ENCODE assay signal across 13 cellular contexts in the genomic region with DNA sequence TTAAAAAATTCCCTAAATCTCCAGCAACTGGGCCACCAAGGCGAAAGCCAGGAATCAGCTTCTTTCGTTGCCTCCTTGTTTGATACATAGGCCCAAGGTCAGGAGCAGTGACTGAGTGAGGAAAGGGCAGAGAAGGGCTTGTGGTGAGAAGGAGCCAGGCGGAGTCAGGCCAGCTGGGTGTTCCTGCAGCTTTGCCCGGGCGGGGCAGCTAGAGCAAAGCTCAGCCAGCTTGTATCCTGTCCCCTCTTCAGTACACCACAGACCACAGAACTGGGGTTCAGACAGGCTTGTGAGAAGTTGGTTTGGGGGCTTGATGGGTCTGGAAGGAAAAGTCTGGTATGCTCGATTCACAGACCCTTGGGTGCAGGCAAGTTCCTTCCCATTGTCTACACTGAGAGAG. TPM values are rescaled to one million over a fixed set of nuclear protein-coding genes. Genes with fewer than 3 reads are reported as not detected.
DNase-seq lines count a peak whose midpoint lies in the region; ATAC-seq and TF ChIP-seq lines count a peak whose summit lies in the region.
"Had no signal": no experiment of that assay in that cellular context is flagged by ENCODE, and none has a peak within 500 bp of the region (broad histone marks: within the 10 kb centered on the region; RNA-seq: fewer than 3 reads in every experiment).

No MANE protein-coding gene starts in this region.

- H3K4me1 ChIP-seq in DND-41 (ENCODE audit: insufficient read depth, low read length) (peaks cover 26% of the 10 kb centered on the region), OCI-LY7 (ENCODE audit: insufficient read depth, low read length, poor library complexity, severe bottlenecking) (peaks cover 43% of the 10 kb centered on the region), mucosa of descending colon (ENCODE audit: low read depth) (no peaks in the 10 kb centered on the region)

- CTCF ChIA-PET in OCI-LY7 (lab: Charles Lee; ENCODE audit: unreplicated experiment): no interaction called here

- no peak overlapping the region for H3K9ac ChIP-seq in DND-41 (ENCODE audit: low read depth, low read length)

- H4K20me1 ChIP-seq in DND-41 (ENCODE audit: insufficient read depth, low read length) (no peaks in the 10 kb centered on the region), OCI-LY7 (ENCODE audit: insufficient read depth, low read length) (no peaks in the 10 kb centered on the region)

- intact Hi-C loops in OCI-LY7 (cut with micrococcal nuclease; ENCODE audit: unreplicated experiment): no loop called here
- intact Hi-C loops in mucosa of descending colon (cut with DNase I, micrococcal nuclease): no loop called here

- H3K27ac ChIP-seq in DND-41 (ENCODE audit: low read length): peak overlapping the region; percentile 43; the same call in 1 of the 2 replicates
- H3K27ac ChIP-seq in OCI-LY7 (ENCODE audit: low read depth, low read length, poor library complexity, severe bottlenecking): no peak overlapping the region
- H3K27ac ChIP-seq: epithelial cell of prostate had no signal

- TF ChIP-seq CTCF in DND-41 (IDR thresholded peaks at IDR 0.05; ENCODE audit: borderline replicate concordance, extremely low read depth, low read length, poor library complexity, severe bottlenecking): no peak
- no peak for TF ChIP-seq CTCF in GM20000 (IDR thresholded peaks at IDR 0.05; ENCODE audit: extremely low read depth, missing control alignments)
- TF ChIP-seq CTCF in OCI-LY7 (conservative IDR thresholded peaks at IDR 0.05; ENCODE audit: low read length): no peak
- TF ChIP-seq CTCF in mucosa of descending colon (IDR thresholded peaks at IDR 0.05): no peak

- DNase-seq in DND-41 (peak; percentile 38), GM20000 (ENCODE audit: low spot score) (peak; percentile 39), OCI-LY7 (ENCODE audit: low spot score) (peak; percentile 37), mucosa of descending colon (peak in 2 of 3 donors; percentile 59 to 67), DMS153 treated with DMSO at 0.1 percent for 48 hours (lab: John Stamatoyannopoulos, UW; ENCODE audit: unreplicated experiment) (no peak), iPS-NIHi7 (ENCODE audit: extremely low spot score) (no peak), hepatic stellate cell (ENCODE audit: low spot score) (no peak)
- DNase-seq: HCEC 1CT; NCI-H1930; stimulated activated CD4-positive, alpha-beta T cell treated with anti-CD3 and anti-CD28 coated beads, Interleukin-12 subunit alpha, Interleukin-12 subunit beta, amount 100 ng/mL, for 4 hours had no signal

- no peaks in the 10 kb centered on the region for H3K79me2 ChIP-seq in DND-41 (ENCODE audit: insufficient read depth, low read length)
- no peaks in the 10 kb centered on the region for H3K79me2 ChIP-seq in OCI-LY7 (ENCODE audit: insufficient read depth, low read depth, low read length)

- no peaks in the 10 kb centered on the region for H3K9me2 ChIP-seq in OCI-LY7 (ENCODE audit: insufficient read depth, low read length)

- H3K36me3 ChIP-seq in DND-41 (ENCODE audit: insufficient read depth, low read length) (peaks cover 28% of the 10 kb centered on the region), OCI-LY7 (ENCODE audit: insufficient read depth, low read length) (peaks cover 83% of the 10 kb centered on the region), mucosa of descending colon (ENCODE audit: low read depth) (no peaks in the 10 kb centered on the region)

- BruUV-seq in OCI-LY7 (replicated peaks; lab: Mats Ljungman, UMichigan): no TSS peak

- no peaks in the 10 kb centered on the region for H3K27me3 ChIP-seq in DND-41 (ENCODE audit: insufficient read depth, low read length, poor library complexity)

- H2AFZ ChIP-seq in DND-41 (ENCODE audit: low read depth, low read length) (no peak overlapping the region), OCI-LY7 (ENCODE audit: low read length) (no peak overlapping the region)

- no peak overlapping the region for H3K4me2 ChIP-seq in DND-41 (ENCODE audit: insufficient read depth, low read length)
- no peak overlapping the region for H3K4me2 ChIP-seq in OCI-LY7 (ENCODE audit: low read length)

- ATAC-seq in DND-41 (ENCODE audit: insufficient read depth, low read depth) (peak; percentile 32; the same call in 2 of the 3 replicates), mucosa of descending colon (peak; percentile 90)
- ATAC-seq in activated CD4-positive, CD25-positive, alpha-beta regulatory T cell treated with anti-CD3 and anti-CD28 coated beads, Interleukin-2, amount 50 U/mL, for 24 hours: no peak

- POLR2A ChIA-PET in OCI-LY7 (lab: Charles Lee): interaction anchor here (1.3 to 2.0 kb wide), 3 partner anchors 15 to 21 kb away, joined by 5 to 7 read pairs (median 5); no protein-coding TSS in a partner anchor

- no peak overlapping the region for H3K4me3 ChIP-seq in DND-41 (ENCODE audit: low read depth in 1 of 2, low read length in 2 of 2)
- H3K4me3 ChIP-seq in OCI-LY7 (ENCODE audit: low read depth, low read length, poor library complexity, severe bottlenecking): no peak overlapping the region
- H3K4me3 ChIP-seq in mucosa of descending colon: no peak overlapping the region

- H3K9me3 ChIP-seq in DND-41 (ENCODE audit: insufficient read depth, low read length, severe bottlenecking): no peaks in the 10 kb centered on the region
- no peaks in the 10 kb centered on the region for H3K9me3 ChIP-seq in OCI-LY7 (ENCODE audit: low read length)
- no peaks in the 10 kb centered on the region for H3K9me3 ChIP-seq in mucosa of descending colon

RNA-seq across cellular contexts. Expression of a gene that starts 52.6 kb away (rescaled TPM):
- not detected in 2 replicates for total RNA-seq in OCI-LY7 (2014; rRNA removed; shearing (Covaris generic))
- total RNA-seq in OCI-LY7 (2022) (not detected in 2 replicates), mucosa of descending colon (10 to 100 TPM in 1 of 3 donors, under 1 TPM in 1, not detected in 1; 0.98 to 11.1 TPM)
- total RNA-seq: astrocyte had no signal

Comparison
In these comparisons a context has a peak if more than half of its experiments do, and no peak if none do; other contexts are left out.
1. ATAC-seq: peak in DND-41 (single experiment) and mucosa of descending colon (single experiment); none in activated CD4-positive, CD25-positive, alpha-beta regulatory T cell treated with anti-CD3 and anti-CD28 coated beads, Interleukin-2, amount 50 U/mL, for 24 hours (0 of 2).
2. DNase-seq: peak in DND-41 (single experiment), GM20000 (single experiment), OCI-LY7 (single experiment) and mucosa of descending colon (2 of 3); none in DMS153 treated with DMSO at 0.1 percent for 48 hours (single experiment), iPS-NIHi7 (single experiment) and hepatic stellate cell (single experiment).